1 cellular context compared by ENCODE assay signal in the genomic region with DNA sequence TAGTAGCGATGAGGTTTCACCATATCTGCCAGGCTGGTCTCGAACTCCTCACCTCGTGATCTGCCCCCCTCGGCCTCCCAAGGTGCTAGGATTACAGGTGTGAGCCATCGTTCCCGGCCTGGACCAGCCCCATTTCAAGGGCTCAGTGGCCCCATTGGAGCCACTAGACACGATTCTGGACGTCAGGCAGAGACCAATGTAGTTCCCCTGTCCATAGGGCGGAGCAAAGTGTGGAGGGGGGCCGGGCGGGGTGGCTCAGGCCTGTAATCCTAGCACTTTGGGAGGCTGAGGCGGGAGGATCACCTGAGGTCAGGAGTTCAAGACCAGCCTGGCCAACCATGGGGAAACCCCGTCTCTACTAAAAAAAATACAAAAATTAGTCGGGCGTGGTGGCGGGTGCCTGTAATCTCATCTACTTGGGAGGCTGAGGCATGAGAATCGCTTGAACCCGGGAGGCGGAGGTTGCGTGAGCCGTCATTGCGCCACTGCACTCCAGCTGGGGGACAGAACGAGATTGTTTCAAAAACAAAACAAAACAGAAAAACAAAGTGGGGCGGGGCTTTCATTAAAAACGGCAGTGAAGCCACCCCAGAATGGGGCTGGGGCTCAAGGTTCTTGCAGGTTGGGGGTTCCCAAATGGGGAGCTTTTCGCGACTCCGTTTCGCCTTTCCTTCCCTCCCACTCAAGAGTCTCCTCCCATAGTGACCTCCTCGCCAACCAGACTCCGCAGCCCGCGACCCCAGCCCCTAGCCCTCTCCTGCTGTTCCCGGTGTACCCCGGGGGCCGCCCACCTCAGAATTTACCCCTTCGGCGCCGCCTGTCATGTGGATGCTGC.
A peak's percentile ranks its signal among the peaks of the same experiment; 100 is the strongest.
TF ChIP-seq lines count a peak whose summit lies in the region.

No MANE protein-coding gene starts in this region.

TF ChIP-seq in K562, 482 proteins besides CTCF, POLR2A, EP300 and RAD21 (continued from another document and continues in another):
- TF ChIP-seq, protein P1, sequence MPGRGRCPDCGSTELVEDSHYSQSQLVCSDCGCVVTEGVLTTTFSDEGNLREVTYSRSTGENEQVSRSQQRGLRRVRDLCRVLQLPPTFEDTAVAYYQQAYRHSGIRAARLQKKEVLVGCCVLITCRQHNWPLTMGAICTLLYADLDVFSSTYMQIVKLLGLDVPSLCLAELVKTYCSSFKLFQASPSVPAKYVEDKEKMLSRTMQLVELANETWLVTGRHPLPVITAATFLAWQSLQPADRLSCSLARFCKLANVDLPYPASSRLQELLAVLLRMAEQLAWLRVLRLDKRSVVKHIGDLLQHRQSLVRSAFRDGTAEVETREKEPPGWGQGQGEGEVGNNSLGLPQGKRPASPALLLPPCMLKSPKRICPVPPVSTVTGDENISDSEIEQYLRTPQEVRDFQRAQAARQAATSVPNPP (IDR thresholded peaks at IDR 0.05; ENCODE audit: borderline replicate concordance, insufficient read depth, insufficient read length), result no peak
- TF ChIP-seq ZNF212 (CRISPR knock-in tag; IDR thresholded peaks at IDR 0.05), result no peak
- TF ChIP-seq ZNF699 (CRISPR knock-in tag; IDR thresholded peaks at IDR 0.05; ENCODE audit: insufficient replicate concordance), result no peak
- no peak for TF ChIP-seq E2F1 (CRISPR knock-in tag; IDR thresholded peaks at IDR 0.05)
- no peak for TF ChIP-seq RCOR1 (IDR thresholded peaks at IDR 0.05; ENCODE audit: borderline replicate concordance in 1 of 2, low read depth in 2 of 2, low read length in 2 of 2)
- TF ChIP-seq CBX1 (IDR thresholded peaks at IDR 0.05; ENCODE audit: low read depth), result no peak
- no peak for TF ChIP-seq ZC3H4 (CRISPR knock-in tag; IDR thresholded peaks at IDR 0.05; ENCODE audit: borderline replicate concordance)
- TF ChIP-seq, protein P2, sequence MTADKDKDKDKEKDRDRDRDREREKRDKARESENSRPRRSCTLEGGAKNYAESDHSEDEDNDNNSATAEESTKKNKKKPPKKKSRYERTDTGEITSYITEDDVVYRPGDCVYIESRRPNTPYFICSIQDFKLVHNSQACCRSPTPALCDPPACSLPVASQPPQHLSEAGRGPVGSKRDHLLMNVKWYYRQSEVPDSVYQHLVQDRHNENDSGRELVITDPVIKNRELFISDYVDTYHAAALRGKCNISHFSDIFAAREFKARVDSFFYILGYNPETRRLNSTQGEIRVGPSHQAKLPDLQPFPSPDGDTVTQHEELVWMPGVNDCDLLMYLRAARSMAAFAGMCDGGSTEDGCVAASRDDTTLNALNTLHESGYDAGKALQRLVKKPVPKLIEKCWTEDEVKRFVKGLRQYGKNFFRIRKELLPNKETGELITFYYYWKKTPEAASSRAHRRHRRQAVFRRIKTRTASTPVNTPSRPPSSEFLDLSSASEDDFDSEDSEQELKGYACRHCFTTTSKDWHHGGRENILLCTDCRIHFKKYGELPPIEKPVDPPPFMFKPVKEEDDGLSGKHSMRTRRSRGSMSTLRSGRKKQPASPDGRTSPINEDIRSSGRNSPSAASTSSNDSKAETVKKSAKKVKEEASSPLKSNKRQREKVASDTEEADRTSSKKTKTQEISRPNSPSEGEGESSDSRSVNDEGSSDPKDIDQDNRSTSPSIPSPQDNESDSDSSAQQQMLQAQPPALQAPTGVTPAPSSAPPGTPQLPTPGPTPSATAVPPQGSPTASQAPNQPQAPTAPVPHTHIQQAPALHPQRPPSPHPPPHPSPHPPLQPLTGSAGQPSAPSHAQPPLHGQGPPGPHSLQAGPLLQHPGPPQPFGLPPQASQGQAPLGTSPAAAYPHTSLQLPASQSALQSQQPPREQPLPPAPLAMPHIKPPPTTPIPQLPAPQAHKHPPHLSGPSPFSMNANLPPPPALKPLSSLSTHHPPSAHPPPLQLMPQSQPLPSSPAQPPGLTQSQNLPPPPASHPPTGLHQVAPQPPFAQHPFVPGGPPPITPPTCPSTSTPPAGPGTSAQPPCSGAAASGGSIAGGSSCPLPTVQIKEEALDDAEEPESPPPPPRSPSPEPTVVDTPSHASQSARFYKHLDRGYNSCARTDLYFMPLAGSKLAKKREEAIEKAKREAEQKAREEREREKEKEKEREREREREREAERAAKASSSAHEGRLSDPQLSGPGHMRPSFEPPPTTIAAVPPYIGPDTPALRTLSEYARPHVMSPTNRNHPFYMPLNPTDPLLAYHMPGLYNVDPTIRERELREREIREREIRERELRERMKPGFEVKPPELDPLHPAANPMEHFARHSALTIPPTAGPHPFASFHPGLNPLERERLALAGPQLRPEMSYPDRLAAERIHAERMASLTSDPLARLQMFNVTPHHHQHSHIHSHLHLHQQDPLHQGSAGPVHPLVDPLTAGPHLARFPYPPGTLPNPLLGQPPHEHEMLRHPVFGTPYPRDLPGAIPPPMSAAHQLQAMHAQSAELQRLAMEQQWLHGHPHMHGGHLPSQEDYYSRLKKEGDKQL (CRISPR knock-in tag; IDR thresholded peaks at IDR 0.05; ENCODE audit: borderline replicate concordance), result no peak
- TF ChIP-seq MITF (IDR thresholded peaks at IDR 0.05), result peak; percentile 67
- TF ChIP-seq L3MBTL2 (IDR thresholded peaks at IDR 0.05), result no peak; the same call in 1 of the 2 replicates
- TF ChIP-seq, protein P3, sequence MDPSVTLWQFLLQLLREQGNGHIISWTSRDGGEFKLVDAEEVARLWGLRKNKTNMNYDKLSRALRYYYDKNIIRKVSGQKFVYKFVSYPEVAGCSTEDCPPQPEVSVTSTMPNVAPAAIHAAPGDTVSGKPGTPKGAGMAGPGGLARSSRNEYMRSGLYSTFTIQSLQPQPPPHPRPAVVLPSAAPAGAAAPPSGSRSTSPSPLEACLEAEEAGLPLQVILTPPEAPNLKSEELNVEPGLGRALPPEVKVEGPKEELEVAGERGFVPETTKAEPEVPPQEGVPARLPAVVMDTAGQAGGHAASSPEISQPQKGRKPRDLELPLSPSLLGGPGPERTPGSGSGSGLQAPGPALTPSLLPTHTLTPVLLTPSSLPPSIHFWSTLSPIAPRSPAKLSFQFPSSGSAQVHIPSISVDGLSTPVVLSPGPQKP (CRISPR knock-in tag; IDR thresholded peaks at IDR 0.05), result no peak
- TF ChIP-seq U2AF1 (optimal IDR thresholded peaks at IDR 0.05; ENCODE audit: low read depth, low read length), result no peak
- no peak for TF ChIP-seq CHAMP1 (IDR thresholded peaks at IDR 0.05)
- TF ChIP-seq ZNF24 (IDR thresholded peaks at IDR 0.05), result no peak
- no peak for TF ChIP-seq POLR2B (IDR thresholded peaks at IDR 0.05; ENCODE audit: low read depth, partially characterized antibody)
- no peak for TF ChIP-seq KLF13 (tag; IDR thresholded peaks at IDR 0.05; ENCODE audit: borderline replicate concordance, low read depth)
- TF ChIP-seq RBM34 (IDR thresholded peaks at IDR 0.05; ENCODE audit: borderline replicate concordance, insufficient read depth, low read length), result no peak
- no peak for TF ChIP-seq CTBP1 (IDR thresholded peaks at IDR 0.05; ENCODE audit: borderline replicate concordance)
- TF ChIP-seq ATF7 (IDR thresholded peaks at IDR 0.05), result no peak
- TF ChIP-seq SRSF1 (IDR thresholded peaks at IDR 0.05; ENCODE audit: low read depth, low read length), result no peak
- TF ChIP-seq CEBPG (CRISPR knock-in tag; IDR thresholded peaks at IDR 0.05), result peak; percentile 74
- TF ChIP-seq CEBPG (tag; conservative IDR thresholded peaks at IDR 0.05 in 1 of 2, IDR thresholded peaks at IDR 0.05 in 1 of 2), result peak in 1 of 2 experiments; percentile 57; a peak in 1 of 4 replicates
- no peak for TF ChIP-seq ZNF785 (CRISPR knock-in tag; IDR thresholded peaks at IDR 0.05)
- TF ChIP-seq SIN3A (IDR thresholded peaks at IDR 0.05; ENCODE audit: borderline replicate concordance in 2 of 2, control insufficient read depth in 1 of 2, low read depth in 2 of 2, low read length in 2 of 2), result peak in 1 of 2 experiments; percentile 50; a peak in 1 of 4 replicates
- no peak for TF ChIP-seq HMG20B (CRISPR knock-in tag; IDR thresholded peaks at IDR 0.05)
- no peak for TF ChIP-seq NFIX (CRISPR knock-in tag; IDR thresholded peaks at IDR 0.05; ENCODE audit: low read depth)
- TF ChIP-seq, protein P4, sequence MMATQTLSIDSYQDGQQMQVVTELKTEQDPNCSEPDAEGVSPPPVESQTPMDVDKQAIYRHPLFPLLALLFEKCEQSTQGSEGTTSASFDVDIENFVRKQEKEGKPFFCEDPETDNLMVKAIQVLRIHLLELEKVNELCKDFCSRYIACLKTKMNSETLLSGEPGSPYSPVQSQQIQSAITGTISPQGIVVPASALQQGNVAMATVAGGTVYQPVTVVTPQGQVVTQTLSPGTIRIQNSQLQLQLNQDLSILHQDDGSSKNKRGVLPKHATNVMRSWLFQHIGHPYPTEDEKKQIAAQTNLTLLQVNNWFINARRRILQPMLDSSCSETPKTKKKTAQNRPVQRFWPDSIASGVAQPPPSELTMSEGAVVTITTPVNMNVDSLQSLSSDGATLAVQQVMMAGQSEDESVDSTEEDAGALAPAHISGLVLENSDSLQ (IDR thresholded peaks at IDR 0.05), result no peak
- TF ChIP-seq, protein P5, sequence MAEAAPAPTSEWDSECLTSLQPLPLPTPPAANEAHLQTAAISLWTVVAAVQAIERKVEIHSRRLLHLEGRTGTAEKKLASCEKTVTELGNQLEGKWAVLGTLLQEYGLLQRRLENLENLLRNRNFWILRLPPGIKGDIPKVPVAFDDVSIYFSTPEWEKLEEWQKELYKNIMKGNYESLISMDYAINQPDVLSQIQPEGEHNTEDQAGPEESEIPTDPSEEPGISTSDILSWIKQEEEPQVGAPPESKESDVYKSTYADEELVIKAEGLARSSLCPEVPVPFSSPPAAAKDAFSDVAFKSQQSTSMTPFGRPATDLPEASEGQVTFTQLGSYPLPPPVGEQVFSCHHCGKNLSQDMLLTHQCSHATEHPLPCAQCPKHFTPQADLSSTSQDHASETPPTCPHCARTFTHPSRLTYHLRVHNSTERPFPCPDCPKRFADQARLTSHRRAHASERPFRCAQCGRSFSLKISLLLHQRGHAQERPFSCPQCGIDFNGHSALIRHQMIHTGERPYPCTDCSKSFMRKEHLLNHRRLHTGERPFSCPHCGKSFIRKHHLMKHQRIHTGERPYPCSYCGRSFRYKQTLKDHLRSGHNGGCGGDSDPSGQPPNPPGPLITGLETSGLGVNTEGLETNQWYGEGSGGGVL (CRISPR knock-in tag; IDR thresholded peaks at IDR 0.05), result no peak
- TF ChIP-seq ZNF324 (CRISPR knock-in tag; IDR thresholded peaks at IDR 0.05), result no peak
- no peak for TF ChIP-seq ZNF584 (CRISPR knock-in tag; IDR thresholded peaks at IDR 0.05; ENCODE audit: low read depth)
- TF ChIP-seq PHF21A (IDR thresholded peaks at IDR 0.05; ENCODE audit: borderline replicate concordance, low read depth), result no peak
- no peak for TF ChIP-seq RHOXF2B (CRISPR knock-in tag; conservative IDR thresholded peaks at IDR 0.05)
- no peak for TF ChIP-seq CBFB (CRISPR knock-in tag; IDR thresholded peaks at IDR 0.05)
- TF ChIP-seq SMC3 (conservative IDR thresholded peaks at IDR 0.05; ENCODE audit: insufficient read depth, low read depth, low read length), result no peak
- TF ChIP-seq NCOA1 (IDR thresholded peaks at IDR 0.05; ENCODE audit: low read depth), result no peak
- TF ChIP-seq E2F6 (IDR thresholded peaks at IDR 0.05; ENCODE audit: borderline replicate concordance in 1 of 2, extremely low read depth in 1 of 2, insufficient read depth in 1 of 2, insufficient read length in 1 of 2, low read depth in 1 of 2, low read length in 1 of 2, poor library complexity in 1 of 2, severe bottlenecking in 1 of 2), result no peak
- no peak for TF ChIP-seq ZNF639 (CRISPR knock-in tag; conservative IDR thresholded peaks at IDR 0.05 in 1 of 2, IDR thresholded peaks at IDR 0.05 in 1 of 2)
- TF ChIP-seq CBFA2T2 (conservative IDR thresholded peaks at IDR 0.05), result no peak
